Comparison of ENCODE assay signal across 27 cellular contexts in the genomic region with DNA sequence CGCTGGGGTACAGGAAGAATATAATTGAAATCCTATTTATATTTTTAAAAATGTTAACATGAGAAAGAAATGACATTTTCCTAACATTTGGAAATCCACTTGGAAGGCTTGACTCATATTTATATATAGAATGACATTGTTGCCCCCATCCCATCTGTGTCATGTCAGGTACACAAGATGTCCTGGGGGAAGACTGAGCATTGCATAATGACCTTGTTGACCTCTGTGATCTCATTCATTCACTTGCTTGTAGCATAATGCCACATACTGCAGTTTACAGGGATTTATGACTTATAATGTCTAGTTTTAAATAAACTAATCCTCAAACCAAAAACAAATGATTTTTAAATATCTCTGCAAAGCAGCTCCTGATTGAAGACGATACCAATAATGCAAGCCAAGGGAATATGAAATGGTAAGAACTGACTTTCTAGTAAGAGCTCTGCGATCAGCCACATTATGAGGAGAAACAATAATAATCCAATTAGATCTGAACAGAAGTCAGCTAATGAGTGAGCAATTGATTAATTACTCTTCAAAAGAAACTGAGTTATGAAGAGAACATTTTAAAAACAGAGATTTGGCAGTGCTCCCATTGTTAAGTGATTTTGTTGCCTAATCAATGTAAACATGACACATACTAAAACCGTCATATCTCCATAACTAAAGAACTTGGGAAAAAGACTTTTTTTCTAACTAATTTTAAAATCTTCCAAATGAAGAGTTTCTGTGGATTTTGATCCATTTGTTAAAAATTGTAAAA.
"Had no signal": no experiment of that assay in that cellular context is flagged by ENCODE, and none has a peak within 500 bp of the region (broad histone marks: within the 10 kb centered on the region; RNA-seq: fewer than 3 reads in every experiment).

No MANE protein-coding gene starts in this region.

- H3K4me3 ChIP-seq: body of pancreas, colonic mucosa, hepatocyte, lung, thyroid gland had no signal

- H3K4me3 Mint-ChIP-seq: activated B cell treated with CpG ODN at 0.5 μM for 24 hours; activated CD4-positive, alpha-beta memory T cell treated with anti-CD3 and anti-CD28 coated beads for 36 hours; activated naive CD8-positive, alpha-beta T cell treated with anti-CD3 and anti-CD28 coated beads, Interleukin-2, amount 10 ng/mL, durations not matched to agents 7 days and 5 days; activated T-helper 17 cell treated with anti-CD3 and anti-CD28 coated beads, Interleukin-2, amount 50 U/mL, for 72 hours; nephron progenitor cell had no signal

- ATAC-seq: activated T-helper 17 cell treated with anti-CD3 and anti-CD28 coated beads, Interleukin-2, amount 50 U/mL, for 72 hours; body of pancreas; left colon had no signal

- H3K27ac Mint-ChIP-seq: activated B cell treated with CpG ODN at 0.5 μM for 24 hours; activated CD4-positive, alpha-beta memory T cell treated with anti-CD3 and anti-CD28 coated beads for 36 hours; activated naive CD8-positive, alpha-beta T cell treated with anti-CD3 and anti-CD28 coated beads, Interleukin-2, amount 10 ng/mL, durations not matched to agents 7 days and 5 days; activated T-helper 17 cell treated with anti-CD3 and anti-CD28 coated beads, Interleukin-2, amount 50 U/mL, for 72 hours; nephron progenitor cell had no signal

- DNase-seq: activated B cell treated with CpG ODN at 0.5 μM for 24 hours; activated CD4-positive, alpha-beta memory T cell treated with anti-CD3 and anti-CD28 coated beads for 36 hours; activated CD4-positive, alpha-beta T cell treated with anti-CD3 and anti-CD28 coated beads for 4 hours; activated naive CD4-positive, alpha-beta T cell treated with Interleukin-2 at 50 U/mL for 16 hours; activated naive CD8-positive, alpha-beta T cell treated with anti-CD3 and anti-CD28 coated beads, Interleukin-2, amount 10 ng/mL, durations not matched to agents 7 days and 5 days; activated T-cell treated with anti-CD3 and anti-CD28 coated beads for 4 hours; body of pancreas; central memory CD4-positive, alpha-beta T cell; colonic mucosa; erythroblast; islet precursor cell; left colon; midbrain; nephron progenitor cell; occipital lobe; posterior cingulate gyrus; retina; stimulated activated CD4-positive, alpha-beta T cell treated with anti-CD3 and anti-CD28 coated beads, Interleukin-12 subunit alpha, Interleukin-12 subunit beta, amount 100 ng/mL, for 4 hours; stimulated activated CD4-positive, alpha-beta T cell treated with anti-CD3 and anti-CD28 coated beads, Interleukin-1b, Interleukin-23, amount 100 ng/mL, for 48 hours; stimulated activated CD8-positive, alpha-beta memory T cell treated with anti-CD3 and anti-CD28 coated beads, Interleukin-4, amount 100 ng/mL, for 48 hours; stimulated activated naive CD4-positive, alpha-beta T cell; T-helper 1 cell; T-helper 9 cell; thyroid gland had no signal

- H3K4me1 ChIP-seq: body of pancreas, colonic mucosa, thyroid gland had no signal

- H3K27ac ChIP-seq: body of pancreas, colonic mucosa, hepatocyte, thyroid gland had no signal

- H3K36me3 ChIP-seq: colonic mucosa, thyroid gland had no signal

- H3K9me3 ChIP-seq: body of pancreas, colonic mucosa, thyroid gland had no signal

- H3K4me1 Mint-ChIP-seq: activated B cell treated with CpG ODN at 0.5 μM for 24 hours, nephron progenitor cell had no signal

- H3K9me3 Mint-ChIP-seq: activated B cell treated with CpG ODN at 0.5 μM for 24 hours; activated CD4-positive, alpha-beta memory T cell treated with anti-CD3 and anti-CD28 coated beads for 36 hours; activated T-helper 17 cell treated with anti-CD3 and anti-CD28 coated beads, Interleukin-2, amount 50 U/mL, for 72 hours; nephron progenitor cell had no signal

- H3K27me3 ChIP-seq: body of pancreas, colonic mucosa, hepatocyte, thyroid gland had no signal

- H3K36me3 Mint-ChIP-seq: activated CD4-positive, alpha-beta memory T cell treated with anti-CD3 and anti-CD28 coated beads for 36 hours; activated naive CD8-positive, alpha-beta T cell treated with anti-CD3 and anti-CD28 coated beads, Interleukin-2, amount 10 ng/mL, durations not matched to agents 7 days and 5 days had no signal
